In the genomic region with DNA sequence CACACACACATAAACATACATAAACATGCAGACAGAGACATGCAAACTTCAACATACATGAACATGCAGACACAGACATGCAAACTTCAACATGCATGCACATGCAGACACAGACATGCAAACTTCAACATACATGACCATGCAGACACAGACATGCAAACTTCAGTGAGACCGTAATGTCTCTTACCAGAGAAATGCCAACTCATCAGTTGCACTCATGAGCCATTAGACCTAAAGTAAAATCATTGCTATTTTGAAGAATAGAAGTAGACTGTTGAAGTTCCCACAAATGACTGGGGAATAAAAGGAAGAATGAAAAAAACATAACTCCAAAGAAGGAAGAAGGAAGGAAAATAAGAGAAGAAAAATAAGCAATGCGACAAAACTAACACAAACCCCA, we compare ENCODE assay signal across 26 cellular contexts.
"Had no signal": no experiment of that assay in that cellular context is flagged by ENCODE, and none has a peak within 500 bp of the region (broad histone marks: within the 10 kb centered on the region; RNA-seq: fewer than 3 reads in every experiment).

No MANE protein-coding gene starts in this region.

- H3K27ac ChIP-seq: body of pancreas, breast epithelium, cardiac muscle cell, colonic mucosa had no signal

- H3K4me1 ChIP-seq: body of pancreas, breast epithelium, colonic mucosa had no signal

- H3K4me3 Mint-ChIP-seq: activated CD8-positive, alpha-beta T cell treated with anti-CD3 and anti-CD28 coated beads for 36 hours; activated naive CD8-positive, alpha-beta T cell; activated T-cell treated with anti-CD3 and anti-CD28 coated beads, Interleukin-2, amount 50 U/mL, for 4 hours; activated T-helper 17 cell treated with anti-CD3 and anti-CD28 coated beads, Interleukin-2, amount 50 U/mL, for 72 hours had no signal

- H3K4me1 Mint-ChIP-seq: activated T-helper 17 cell treated with anti-CD3 and anti-CD28 coated beads, Interleukin-2, amount 50 U/mL, for 72 hours had no signal

- DNase-seq: activated CD4-positive, alpha-beta T cell treated with anti-CD3 and anti-CD28 coated beads for 4 hours; activated CD4-positive, alpha-beta T cell treated with anti-CD3 and anti-CD28 coated beads, Interleukin-2, amount 50 U/mL, for 1 hour; activated CD4-positive, alpha-beta T cell treated with anti-CD3 and anti-CD28 coated beads, Interleukin-2, amount 50 U/mL, for 48 hours; activated CD4-positive, CD25-positive, alpha-beta regulatory T cell; activated CD4-positive, CD25-positive, alpha-beta regulatory T cell treated with anti-CD3 and anti-CD28 coated beads, Interleukin-2, amount 50 U/mL, for 72 hours; activated CD8-positive, alpha-beta memory T cell treated with anti-CD3 and anti-CD28 coated beads for 24 hours; activated CD8-positive, alpha-beta T cell treated with anti-CD3 and anti-CD28 coated beads for 36 hours; activated effector memory CD4-positive, alpha-beta T cell treated with Interleukin-2 at 50 U/mL for 16 hours; activated gamma-delta T cell treated with Interleukin-2 at 50 U/mL for 16 hours; activated naive CD4-positive, alpha-beta T cell treated with anti-CD3 and anti-CD28 coated beads, Interleukin-2, amount 50 U/mL, for 16 hours; activated naive CD4-positive, alpha-beta T cell treated with Interleukin-2 at 50 U/mL for 16 hours; activated T-cell treated with anti-CD3 and anti-CD28 coated beads, Interleukin-2, amount 50 U/mL, for 4 hours; amniotic stem cell; anterior cingulate cortex; body of pancreas; central memory CD4-positive, alpha-beta T cell; cerebellar nuclear complex; colonic mucosa; effector CD8-positive, alpha-beta T cell; head of caudate nucleus; T-helper 2 cell had no signal

- H3K36me3 Mint-ChIP-seq: activated naive CD8-positive, alpha-beta T cell had no signal

- H3K27ac Mint-ChIP-seq: activated CD8-positive, alpha-beta T cell treated with anti-CD3 and anti-CD28 coated beads for 36 hours; activated naive CD8-positive, alpha-beta T cell; activated T-helper 17 cell treated with anti-CD3 and anti-CD28 coated beads, Interleukin-2, amount 50 U/mL, for 72 hours had no signal

- H3K9me3 ChIP-seq: body of pancreas, breast epithelium, colonic mucosa had no signal

- H3K4me3 ChIP-seq: body of pancreas, breast epithelium, cardiac muscle cell, colonic mucosa had no signal

- ATAC-seq: activated CD8-positive, alpha-beta T cell treated with anti-CD3 and anti-CD28 coated beads for 36 hours; activated T-cell treated with anti-CD3 and anti-CD28 coated beads, Interleukin-2, amount 50 U/mL, for 4 hours; activated T-helper 17 cell treated with anti-CD3 and anti-CD28 coated beads, Interleukin-2, amount 50 U/mL, for 72 hours; body of pancreas; esophagus mucosa had no signal

- H3K27me3 ChIP-seq: body of pancreas, breast epithelium, cardiac muscle cell, colonic mucosa had no signal

- H3K9me3 Mint-ChIP-seq: activated T-helper 17 cell treated with anti-CD3 and anti-CD28 coated beads, Interleukin-2, amount 50 U/mL, for 72 hours had no signal

- H3K36me3 ChIP-seq: breast epithelium, cardiac muscle cell, colonic mucosa had no signal
